In the genomic region with DNA sequence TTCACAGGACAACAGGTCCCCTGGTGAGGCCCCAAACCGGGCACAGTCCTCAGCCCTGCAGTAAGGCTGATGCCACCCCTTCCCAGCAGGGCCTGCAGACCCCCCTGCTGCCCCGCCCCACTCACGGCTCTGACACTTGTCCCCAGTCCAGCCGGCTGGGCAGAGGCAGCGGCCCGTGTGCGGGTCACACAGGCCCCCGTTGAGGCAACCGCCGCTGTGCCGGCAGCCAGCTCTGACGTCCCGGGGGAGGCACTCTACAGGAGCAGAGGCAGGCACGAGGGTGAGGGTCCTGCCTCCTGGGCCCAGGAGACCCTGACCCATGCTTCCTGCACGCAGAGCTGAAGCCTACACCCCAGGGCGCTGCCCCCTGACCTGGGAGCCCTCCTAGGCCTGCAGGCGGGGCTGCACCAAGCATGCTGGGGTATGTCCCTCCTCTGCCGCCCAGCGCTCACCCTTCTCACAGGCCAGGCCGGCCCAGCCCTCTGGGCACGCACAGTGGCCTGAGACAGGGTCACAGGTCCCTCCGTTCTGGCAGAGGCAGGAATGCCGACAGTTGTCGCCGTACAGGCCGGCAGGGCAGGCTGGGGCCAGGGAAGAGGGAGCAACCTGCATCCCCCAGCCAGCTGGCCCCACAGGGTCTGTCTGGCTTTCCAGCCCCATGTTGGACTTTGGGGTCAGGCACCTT, we compare ENCODE assay signal across 10 cellular contexts. TPM values are rescaled to one million over a fixed set of nuclear protein-coding genes. Genes with fewer than 3 reads are reported as not detected.
"Had no signal": no experiment of that assay in that cellular context is flagged by ENCODE, and none has a peak within 500 bp of the region (broad histone marks: within the 10 kb centered on the region; RNA-seq: fewer than 3 reads in every experiment).

No MANE protein-coding gene starts in this region.

- H3K27ac ChIP-seq: GM23248, KMS-11 had no signal

- H3K9me3 Mint-ChIP-seq: H9, HFFc6 had no signal

- H2AFZ ChIP-seq: GM23248 had no signal

- H3K4me3 Mint-ChIP-seq: H9, HFFc6 had no signal

- H3K4me2 ChIP-seq: KMS-11 had no signal

- H3K27ac Mint-ChIP-seq: H9, HFFc6 had no signal

- H3K9ac ChIP-seq: GM23248, KMS-11 had no signal

- DNase-seq: GM23248, GOT3, H9, HCEC 1CT, HFFc6, IMR-90, KBM-7 had no signal

- FAIRE-seq: H54, HTR-8/SVneo had no signal

- H3K4me1 Mint-ChIP-seq: H9 had no signal

- H3K4me3 ChIP-seq: GM23248 had no signal

RNA-seq across cellular contexts. Expression of gene ARHGEF16, which starts 43.9 kb away (rescaled TPM):
- total RNA-seq: GM23248 had no signal
- polyA plus RNA-seq: GM23248 had no signal
